16 cellular contexts compared by ENCODE assay signal in the genomic region with DNA sequence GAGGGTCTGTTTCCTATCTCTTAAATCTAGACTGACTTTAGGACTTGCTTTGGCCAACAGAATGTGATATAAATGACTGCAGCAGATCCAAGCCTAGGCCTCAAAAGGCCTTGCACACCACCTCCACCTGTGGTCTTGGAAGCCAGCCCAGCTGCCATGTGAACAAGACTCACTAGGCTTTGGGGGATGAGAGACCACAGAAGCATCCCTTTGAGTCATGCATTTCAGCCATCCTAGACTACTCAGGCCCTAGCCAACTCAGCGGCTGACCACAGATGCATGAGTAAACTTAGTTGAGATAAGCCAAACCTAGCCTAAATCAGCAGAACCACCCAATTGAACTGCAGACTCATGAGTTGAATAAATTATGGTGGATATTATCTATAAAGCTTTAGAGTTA.
A peak's percentile ranks its signal among the peaks of the same experiment; 100 is the strongest.
DNase-seq lines count a peak whose midpoint lies in the region; FAIRE-seq and TF ChIP-seq lines count a peak whose summit lies in the region.
"Had no signal": no experiment of that assay in that cellular context is flagged by ENCODE, and none has a peak within 500 bp of the region (broad histone marks: within the 10 kb centered on the region; RNA-seq: fewer than 3 reads in every experiment).

No MANE protein-coding gene starts in this region.

- CTCF ChIA-PET in MCF 10A (lab: Yijun Ruan, JAX) = no interaction called here

- TF ChIP-seq CTCF in MCF 10A (IDR thresholded peaks at IDR 0.05; ENCODE audit: unreplicated experiment) (no peak), breast epithelium (IDR thresholded peaks at IDR 0.05) (no peak), chondrocyte (IDR thresholded peaks at IDR 0.05) (no peak), osteocyte (IDR thresholded peaks at IDR 0.05) (no peak)

- H3K27ac Mint-ChIP-seq in MCF 10A (ENCODE audit: low read depth, unreplicated experiment) = no peak overlapping the region
- H3K27ac Mint-ChIP-seq in chondrocyte (ENCODE audit: unreplicated experiment) = no peak overlapping the region
- H3K27ac Mint-ChIP-seq in osteocyte (ENCODE audit: unreplicated experiment) = no peak overlapping the region
- H3K27ac Mint-ChIP-seq: progenitor cell of endocrine pancreas had no signal

- peak; percentile 95 for FAIRE-seq in urothelium cell line (lab: Jason Lieb, UNC)
- FAIRE-seq: A204.1 had no signal

- no TSS peak for BruUV-seq in MCF 10A (replicated peaks; lab: Mats Ljungman, UMichigan)

- H3K36me3 ChIP-seq in breast epithelium (no peaks in the 10 kb centered on the region), SJCRH30 (no peaks in the 10 kb centered on the region)
- H3K36me3 ChIP-seq: upper lobe of left lung had no signal

- H3K9me3 Mint-ChIP-seq in MCF 10A (ENCODE audit: unreplicated experiment) = peaks cover 10% of the 10 kb centered on the region
- H3K9me3 Mint-ChIP-seq in chondrocyte (ENCODE audit: low read depth) = peaks cover 3% of the 10 kb centered on the region
- H3K9me3 Mint-ChIP-seq in osteocyte (ENCODE audit: unreplicated experiment) = no peaks in the 10 kb centered on the region

- POLR2A ChIA-PET in MCF 10A (lab: Yijun Ruan, JAX) = no interaction called here

- H3K4me1 ChIP-seq in breast epithelium = no peaks in the 10 kb centered on the region
- no peaks in the 10 kb centered on the region for H3K4me1 ChIP-seq in SJCRH30
- H3K4me1 ChIP-seq: upper lobe of left lung had no signal

- H3K27ac ChIP-seq in breast epithelium (no peak overlapping the region), SJCRH30 (no peak overlapping the region)
- H3K27ac ChIP-seq: upper lobe of left lung had no signal

- no peaks in the 10 kb centered on the region for H3K36me3 Mint-ChIP-seq in MCF 10A (ENCODE audit: insufficient read depth, unreplicated experiment)
- H3K36me3 Mint-ChIP-seq in chondrocyte (ENCODE audit: low read depth) = no peaks in the 10 kb centered on the region
- H3K36me3 Mint-ChIP-seq in osteocyte (ENCODE audit: unreplicated experiment) = no peaks in the 10 kb centered on the region

- H3K4me3 ChIP-seq in breast epithelium (no peak overlapping the region), SJCRH30 (no peak overlapping the region)
- H3K4me3 ChIP-seq: upper lobe of left lung had no signal

- peaks cover 8% of the 10 kb centered on the region for H3K4me1 Mint-ChIP-seq in MCF 10A (ENCODE audit: insufficient read depth, unreplicated experiment)
- no peaks in the 10 kb centered on the region for H3K4me1 Mint-ChIP-seq in chondrocyte (ENCODE audit: low read depth)
- no peaks in the 10 kb centered on the region for H3K4me1 Mint-ChIP-seq in osteocyte (ENCODE audit: unreplicated experiment)

- H3K9me3 ChIP-seq in breast epithelium (no peaks in the 10 kb centered on the region), SJCRH30 (replicated peaks) (no peaks in the 10 kb centered on the region)
- H3K9me3 ChIP-seq: upper lobe of left lung had no signal

- H3K27me3 Mint-ChIP-seq in MCF 10A (ENCODE audit: insufficient read depth, unreplicated experiment) = peaks cover 11% of the 10 kb centered on the region
- H3K27me3 Mint-ChIP-seq in chondrocyte (ENCODE audit: low read depth) = peaks cover 6% of the 10 kb centered on the region
- no peaks in the 10 kb centered on the region for H3K27me3 Mint-ChIP-seq in osteocyte (ENCODE audit: unreplicated experiment)
- H3K27me3 Mint-ChIP-seq: progenitor cell of endocrine pancreas had no signal

- no peak for TF ChIP-seq POLR2A in breast epithelium (IDR thresholded peaks at IDR 0.05)

- H3K27me3 ChIP-seq in breast epithelium = no peaks in the 10 kb centered on the region
- no peaks in the 10 kb centered on the region for H3K27me3 ChIP-seq in SJCRH30
- H3K27me3 ChIP-seq: upper lobe of left lung had no signal

- H3K4me3 Mint-ChIP-seq in MCF 10A (ENCODE audit: unreplicated experiment) = no peak overlapping the region
- H3K4me3 Mint-ChIP-seq in chondrocyte (ENCODE audit: unreplicated experiment) = no peak overlapping the region
- no peak overlapping the region for H3K4me3 Mint-ChIP-seq in osteocyte (ENCODE audit: unreplicated experiment)

- intact Hi-C loops in MCF 10A (cut with micrococcal nuclease) = no loop called here
- intact Hi-C loops in breast epithelium (cut with DNase I; ENCODE audit: low total_unique reads) = no loop called here

- DNase-seq in MCF 10A (ENCODE audit: unreplicated experiment) (peak; percentile 68), breast epithelium (ENCODE audit: low spot score in 2 of 2) (no peak), SJCRH30 (peak; percentile 13 to 27), fibroblast of peridontal ligament (ENCODE audit: extremely low read depth) (peak; percentile 51), urothelium cell line (ENCODE audit: low spot score) (peak; percentile 96), chondrocyte (ENCODE audit: low spot score) (no peak), NCI-H1436 (lab: John Stamatoyannopoulos, UW) (no peak), osteocyte (ENCODE audit: extremely low spot score, unreplicated experiment) (no peak)
- DNase-seq: activated naive CD4-positive, alpha-beta T cell treated with Interleukin-2 at 50 U/mL for 16 hours; DMS79 treated with DMSO at 0.1 percent for 48 hours; NCI-H1105 treated with DMSO at 0.1 percent for 48 hours; NCI-H524; SHP77; upper lobe of left lung had no signal

Comparison
In these comparisons a context has a peak if more than half of its experiments do, and no peak if none do; other contexts are left out.
1. DNase-seq: peak in MCF 10A (single experiment), SJCRH30 (2 of 2), fibroblast of peridontal ligament (single experiment) and urothelium cell line (single experiment); none in breast epithelium (0 of 2), chondrocyte (single experiment), NCI-H1436 (single experiment) and osteocyte (single experiment).